In the genomic region with DNA sequence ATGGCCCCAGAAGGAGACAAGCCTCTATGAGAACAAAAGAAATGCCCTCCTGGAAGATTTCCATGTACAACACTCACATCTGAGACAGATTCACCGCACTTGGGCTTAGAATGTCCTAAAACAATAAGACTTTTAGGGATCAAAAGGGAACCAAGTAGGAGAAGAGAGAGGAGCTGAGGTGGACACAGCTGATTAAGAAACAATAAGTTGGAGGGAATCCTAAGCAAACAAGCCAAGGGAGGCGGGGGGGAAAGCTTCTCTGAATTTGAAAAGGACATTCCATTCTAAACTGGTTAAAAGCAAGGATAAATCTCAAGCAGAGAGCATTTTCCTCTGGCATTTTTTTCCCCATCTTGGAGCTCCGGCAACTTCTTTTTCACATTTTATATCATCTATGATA, we compare ENCODE assay signal across 19 cellular contexts. TPM values are rescaled to one million over a fixed set of nuclear protein-coding genes. Genes with fewer than 3 reads are reported as not detected.
DNase-seq lines count a peak whose midpoint lies in the region; ATAC-seq and TF ChIP-seq lines count a peak whose summit lies in the region.
"Had no signal": no experiment of that assay in that cellular context is flagged by ENCODE, and none has a peak within 500 bp of the region (broad histone marks: within the 10 kb centered on the region; RNA-seq: fewer than 3 reads in every experiment).

No MANE protein-coding gene starts in this region.

- no peaks in the 10 kb centered on the region for H3K36me3 ChIP-seq in naive thymus-derived CD4-positive, alpha-beta T cell (ENCODE audit: control insufficient read depth in 2 of 3, insufficient read depth in 3 of 3, low read length in 3 of 3)

- H3K27me3 ChIP-seq in naive thymus-derived CD4-positive, alpha-beta T cell (ENCODE audit: control insufficient read depth in 2 of 2, insufficient read depth in 2 of 2, low read length in 2 of 2): no peaks in the 10 kb centered on the region

- H3K9me3 Mint-ChIP-seq in WTC11 (no peaks in the 10 kb centered on the region), nephron (no peaks in the 10 kb centered on the region)
- no peaks in the 10 kb centered on the region for H3K9me3 Mint-ChIP-seq in naive thymus-derived CD4-positive, alpha-beta T cell
- H3K9me3 Mint-ChIP-seq: stimulated activated naive B cell treated with anti-CD40 and anti-IgM and Interleukin-4, amounts not matched to agents 10 μg/mL and 1 μg/mL and 100 μg/mL, for 72 hours; T-helper 1 cell treated with Interleukin-12 subunit alpha and Interleukin-12 subunit beta and Interleukin-4 antibody, amounts not matched to agents 30 μg/mL and 1 μg/mL, for 36 hours; type B pancreatic cell had no signal

- peak overlapping the region; percentile 92 for H3K27ac Mint-ChIP-seq in WTC11
- peak overlapping the region in 2 of 3 experiments; percentile 27 to 60 for H3K27ac Mint-ChIP-seq in nephron
- no peak overlapping the region for H3K27ac Mint-ChIP-seq in naive thymus-derived CD4-positive, alpha-beta T cell
- H3K27ac Mint-ChIP-seq: activated naive CD8-positive, alpha-beta T cell; stimulated activated naive B cell treated with anti-CD40 and anti-IgM and Interleukin-4, amounts not matched to agents 10 μg/mL and 1 μg/mL and 100 μg/mL, for 72 hours; T-helper 1 cell treated with Interleukin-12 subunit alpha and Interleukin-12 subunit beta and Interleukin-4 antibody, amounts not matched to agents 30 μg/mL and 1 μg/mL, for 36 hours; type B pancreatic cell had no signal

- no peak overlapping the region for H3K27ac ChIP-seq in naive thymus-derived CD4-positive, alpha-beta T cell (ENCODE audit: low read depth, low read length)
- H3K27ac ChIP-seq: epithelial cell of prostate, RWPE1 had no signal

- H3K36me3 Mint-ChIP-seq in WTC11: no peaks in the 10 kb centered on the region
- H3K36me3 Mint-ChIP-seq in nephron (ENCODE audit: low read depth): no peaks in the 10 kb centered on the region
- H3K36me3 Mint-ChIP-seq in naive thymus-derived CD4-positive, alpha-beta T cell: peaks cover 0 to 28% (median 0%) of the 10 kb centered on the region in 5 donors

- H3K9me3 ChIP-seq in naive thymus-derived CD4-positive, alpha-beta T cell (ENCODE audit: control insufficient read depth in 2 of 3, low read length in 3 of 3): no peaks in the 10 kb centered on the region

- no peak overlapping the region for H3K4me3 ChIP-seq in naive thymus-derived CD4-positive, alpha-beta T cell (ENCODE audit: low read length)
- H3K4me3 ChIP-seq: skin epidermis had no signal

- H3K4me3 Mint-ChIP-seq in WTC11 (peak overlapping the region; percentile 30), nephron (no peak overlapping the region)
- no peak overlapping the region for H3K4me3 Mint-ChIP-seq in naive thymus-derived CD4-positive, alpha-beta T cell
- H3K4me3 Mint-ChIP-seq: activated naive CD8-positive, alpha-beta T cell; stimulated activated naive B cell treated with anti-CD40 and anti-IgM and Interleukin-4, amounts not matched to agents 10 μg/mL and 1 μg/mL and 100 μg/mL, for 72 hours; T-helper 1 cell treated with Interleukin-12 subunit alpha and Interleukin-12 subunit beta and Interleukin-4 antibody, amounts not matched to agents 30 μg/mL and 1 μg/mL, for 36 hours; type B pancreatic cell had no signal

- TF ChIP-seq CTCF in WTC11 (IDR thresholded peaks at IDR 0.05) (no peak), nephron (IDR thresholded peaks at IDR 0.05; ENCODE audit: unreplicated experiment in 3 of 3) (no peak)

- CTCF ChIA-PET in WTC11 (lab: Charles Lee): interaction anchor here (0.8 to 1.1 kb wide), 4 partner anchors 10 to 141 kb away, joined by 3 to 7 read pairs (median 4); a partner anchor contains a TSS
- CTCF ChIA-PET in naive thymus-derived CD4-positive, alpha-beta T cell (lab: Charles Lee): interaction anchor here (0.5 to 1.6 kb wide), 3 partner anchors 35 to 357 kb away, joined by 3 to 6 read pairs (median 3); no protein-coding TSS in a partner anchor

- peak; percentile 76 for ATAC-seq in WTC11
- ATAC-seq in HG03039 (IDR thresholded peaks at IDR 0.05; ENCODE audit: unreplicated experiment): no peak
- no peak for ATAC-seq in naive thymus-derived CD4-positive, alpha-beta T cell
- ATAC-seq: stimulated activated naive B cell treated with anti-CD40 and anti-IgM and Interleukin-4, amounts not matched to agents 10 μg/mL and 1 μg/mL and 100 μg/mL, for 72 hours had no signal

- intact Hi-C loops in naive thymus-derived CD4-positive, alpha-beta T cell (cut with micrococcal nuclease): loop anchor here (5.0 kb wide), 1 partner anchor 36 kb away; no protein-coding TSS in a partner anchor

- DNase-seq in EL: peak; percentile 23
- DNase-seq in WTC11 (ENCODE audit: low spot score): no peak
- DNase-seq in fibroblast of peridontal ligament (ENCODE audit: extremely low read depth): peak; percentile 33
- no peak for DNase-seq in NCI-H526 treated with DMSO at 0.1 percent for 48 hours (lab: John Stamatoyannopoulos, UW)
- DNase-seq in activated CD4-positive, alpha-beta T cell treated with anti-CD3 and anti-CD28 coated beads for 48 hours: no peak
- DNase-seq in naive thymus-derived CD4-positive, alpha-beta T cell: no peak
- DNase-seq: activated CD8-positive, alpha-beta memory T cell treated with anti-CD3 and anti-CD28 coated beads, Interleukin-2, amount 50 U/mL, for 48 hours; Calu3; hypothalamus; NCI-H82; stimulated activated naive B cell treated with anti-CD40 and anti-IgM and Interleukin-4, amounts not matched to agents 10 μg/mL and 1 μg/mL and 100 μg/mL, for 72 hours had no signal

- H3K4me1 ChIP-seq in naive thymus-derived CD4-positive, alpha-beta T cell (ENCODE audit: control insufficient read depth in 2 of 2, insufficient read depth in 2 of 2, low read length in 2 of 2): peaks cover 0 to 3% of the 10 kb centered on the region in 2 donors

- H3K4me1 Mint-ChIP-seq in WTC11 (peaks cover 50% of the 10 kb centered on the region), nephron (peaks cover 23% of the 10 kb centered on the region)
- peaks cover 16 to 59% (median 50%) of the 10 kb centered on the region in 7 donors for H3K4me1 Mint-ChIP-seq in naive thymus-derived CD4-positive, alpha-beta T cell

- POLR2A ChIA-PET in WTC11 (lab: Charles Lee): interaction anchor here (1.1 kb wide), 1 partner anchor 9 kb away, joined by 5 read pairs; no protein-coding TSS in a partner anchor
- POLR2A ChIA-PET in naive thymus-derived CD4-positive, alpha-beta T cell (lab: Charles Lee): no interaction called here

- no peaks in the 10 kb centered on the region for H3K27me3 Mint-ChIP-seq in WTC11 (ENCODE audit: low read depth)
- peaks cover 3% of the 10 kb centered on the region for H3K27me3 Mint-ChIP-seq in nephron (ENCODE audit: low read depth)
- no peaks in the 10 kb centered on the region for H3K27me3 Mint-ChIP-seq in naive thymus-derived CD4-positive, alpha-beta T cell
- H3K27me3 Mint-ChIP-seq: activated naive CD8-positive, alpha-beta T cell; stimulated activated naive B cell treated with anti-CD40 and anti-IgM and Interleukin-4, amounts not matched to agents 10 μg/mL and 1 μg/mL and 100 μg/mL, for 72 hours; type B pancreatic cell had no signal

TF ChIP-seq in WTC11, 78 proteins besides CTCF, POLR2A, EP300 and RAD21:
- TF ChIP-seq OVOL2 (CRISPR knock-in tag; IDR thresholded peaks at IDR 0.05; ENCODE audit: borderline replicate concordance): no peak
- no peak for TF ChIP-seq ZNF396 (CRISPR knock-in tag; IDR thresholded peaks at IDR 0.05; ENCODE audit: borderline replicate concordance)
- no peak for TF ChIP-seq MYBL2 (CRISPR knock-in tag; IDR thresholded peaks at IDR 0.05)
- TF ChIP-seq JAZF1 (CRISPR knock-in tag; IDR thresholded peaks at IDR 0.05): no peak
- TF ChIP-seq FOXP1 (CRISPR knock-in tag; IDR thresholded peaks at IDR 0.05; ENCODE audit: borderline replicate concordance): no peak

RNA-seq across cellular contexts. Expression of a gene that starts 9.9 kb away (rescaled TPM):
- total RNA-seq in WTC11 (2021): 16.8 to 20.2 TPM (median 19.2 TPM) in 3 replicates
- 10 to 100 TPM; 13.3 to 42.0 (median 20.6) TPM for total RNA-seq in naive thymus-derived CD4-positive, alpha-beta T cell
- 1 to 10 TPM; 6.0 to 7.1 TPM for polyA plus RNA-seq in naive thymus-derived CD4-positive, alpha-beta T cell

Comparison
In these comparisons a context has a peak if more than half of its experiments do, and no peak if none do; other contexts are left out.
1. DNase-seq: peak in EL (single experiment) and fibroblast of peridontal ligament (single experiment); none in WTC11 (single experiment), NCI-H526 treated with DMSO at 0.1 percent for 48 hours (single experiment), activated CD4-positive, alpha-beta T cell treated with anti-CD3 and anti-CD28 coated beads for 48 hours (single experiment) and naive thymus-derived CD4-positive, alpha-beta T cell (0 of 9).
2. H3K27ac Mint-ChIP-seq: peak in WTC11 (single experiment) and nephron (2 of 3); none in naive thymus-derived CD4-positive, alpha-beta T cell (0 of 9).